In genomic region chr1:234987415-234988159, GRCh38 we compare ENCODE assay signal across 8 cellular contexts.
DNase-seq lines count a peak whose midpoint lies in the region; ATAC-seq, FAIRE-seq and TF ChIP-seq lines count a peak whose summit lies in the region.

No MANE protein-coding gene starts in this region.

- POLR2A ChIA-PET in AG04449 (lab: Yijun Ruan, JAX) = interaction anchor here (0.5 to 1.1 kb wide), 3 partner anchors 9 to 67 kb away, joined by 3 to 5 read pairs (median 5); no protein-coding TSS in a partner anchor

- no peak for FAIRE-seq in astrocyte (lab: Jason Lieb, UNC)

- WGBS in smooth muscle cell (ENCODE audit: low lambda C conversion rate) = 24% methylated on average over 14 of the region's 14 CpGs

- no peaks in the 10 kb centered on the region for H3K27me3 Mint-ChIP-seq in astrocyte (ENCODE audit: low read depth, unreplicated experiment)

- H3K79me2 ChIP-seq in astrocyte (ENCODE audit: insufficient read depth, low read length) (no peaks in the 10 kb centered on the region), smooth muscle cell (ENCODE audit: low read depth) (no peaks in the 10 kb centered on the region)

- H3K4me3 ChIP-seq in AG04449 (ENCODE audit: low read depth, low read length) (no peak overlapping the region), astrocyte (ENCODE audit: insufficient read depth, low read depth, low read length) (no peak overlapping the region), smooth muscle cell (no peak overlapping the region)

- H3K9me3 Mint-ChIP-seq in astrocyte (ENCODE audit: unreplicated experiment) = peaks cover 2% of the 10 kb centered on the region

- TF ChIP-seq CTCF in AG04449 (IDR thresholded peaks at IDR 0.05; ENCODE audit: insufficient read depth, low read length, missing control alignments) (no peak), astrocyte (IDR thresholded peaks at IDR 0.05; ENCODE audit: insufficient read depth, low read depth, low read length) (no peak), smooth muscle cell (IDR thresholded peaks at IDR 0.05; ENCODE audit: borderline replicate concordance, insufficient read depth, poor library complexity, severe bottlenecking) (no peak)

- DNase-seq in AG04449 (ENCODE audit: low read depth, low spot score) = peak; percentile 70
- DNase-seq in HT1080 (ENCODE audit: low read depth) = peak; percentile 52
- peak; percentile 85 for DNase-seq in astrocyte (ENCODE audit: low read depth)
- DNase-seq in iPS-NIHi7 (ENCODE audit: extremely low spot score) = peak; percentile 61
- DNase-seq in smooth muscle cell (lab: John Stamatoyannopoulos, UW; ENCODE audit: unreplicated experiment) = no peak
- no peak for DNase-seq in NCI-H2029 (lab: John Stamatoyannopoulos, UW)
- DNase-seq in NCI-H187 (lab: John Stamatoyannopoulos, UW) = no peak

- H3K9ac ChIP-seq in astrocyte (ENCODE audit: low read length) (peak overlapping the region; percentile 76), smooth muscle cell (ENCODE audit: low read depth) (peak overlapping the region; percentile 69)

- H3K27ac ChIP-seq in astrocyte (ENCODE audit: low read depth, low read length) = peak overlapping the region; percentile 94
- H3K27ac ChIP-seq in smooth muscle cell (ENCODE audit: low read depth) = peak overlapping the region; percentile 96

- H4K20me1 ChIP-seq in astrocyte (ENCODE audit: insufficient read depth, low read length) (no peaks in the 10 kb centered on the region), smooth muscle cell (ENCODE audit: low read depth) (no peaks in the 10 kb centered on the region)

- no peaks in the 10 kb centered on the region for H3K36me3 ChIP-seq in astrocyte (ENCODE audit: insufficient read depth, low read length)
- no peaks in the 10 kb centered on the region for H3K36me3 ChIP-seq in smooth muscle cell (ENCODE audit: low read depth)

- H3K36me3 Mint-ChIP-seq in astrocyte (ENCODE audit: low read depth, unreplicated experiment) = no peaks in the 10 kb centered on the region

- peaks cover 25% of the 10 kb centered on the region for H3F3A ChIP-seq in smooth muscle cell (ENCODE audit: low read depth)

- peak overlapping the region; percentile 58 for H3K4me3 Mint-ChIP-seq in astrocyte (ENCODE audit: unreplicated experiment)

- H3K27me3 ChIP-seq in astrocyte (ENCODE audit: insufficient read depth, low read length) (no peaks in the 10 kb centered on the region), smooth muscle cell (ENCODE audit: low read depth) (no peaks in the 10 kb centered on the region)

- CTCF ChIA-PET in AG04449 (lab: Yijun Ruan, JAX) = interaction anchor here (0.8 to 1.0 kb wide), 2 partner anchors 9 to 101 kb away, joined by 3 read pairs; no protein-coding TSS in a partner anchor

- H3K4me2 ChIP-seq in astrocyte (ENCODE audit: low read length) (peak overlapping the region; percentile 51), smooth muscle cell (peak overlapping the region; percentile 40)

- peak overlapping the region; percentile 85 for H3K27ac Mint-ChIP-seq in astrocyte (ENCODE audit: unreplicated experiment)

- H3K9me3 ChIP-seq in astrocyte (ENCODE audit: insufficient read depth, low read depth, low read length) = no peaks in the 10 kb centered on the region
- H3K9me3 ChIP-seq in smooth muscle cell (replicated peaks; ENCODE audit: low read depth) = no peaks in the 10 kb centered on the region

- H3K4me1 ChIP-seq in astrocyte (ENCODE audit: insufficient read depth, low read length) (peaks cover 36% of the 10 kb centered on the region), smooth muscle cell (ENCODE audit: low read depth) (peaks cover 32% of the 10 kb centered on the region)

- peak; percentile 66 for ATAC-seq in GM18909 (IDR thresholded peaks at IDR 0.05; ENCODE audit: poor library complexity, unreplicated experiment)

- peaks cover 34% of the 10 kb centered on the region for H3K4me1 Mint-ChIP-seq in astrocyte (ENCODE audit: low read depth, unreplicated experiment)

- peak overlapping the region; percentile 18 for H2AFZ ChIP-seq in astrocyte (ENCODE audit: low read depth, low read length)
- peak overlapping the region; percentile 6 for H2AFZ ChIP-seq in smooth muscle cell (ENCODE audit: low read depth)

Comparison
In these comparisons a context has a peak if more than half of its experiments do, and no peak if none do; other contexts are left out.
1. DNase-seq: peak in AG04449 (single experiment), HT1080 (single experiment), astrocyte (single experiment) and iPS-NIHi7 (single experiment); none in smooth muscle cell (single experiment), NCI-H2029 (single experiment) and NCI-H187 (0 of 2).